Comparison of ENCODE assay signal across 1 cellular context in the genomic region with DNA sequence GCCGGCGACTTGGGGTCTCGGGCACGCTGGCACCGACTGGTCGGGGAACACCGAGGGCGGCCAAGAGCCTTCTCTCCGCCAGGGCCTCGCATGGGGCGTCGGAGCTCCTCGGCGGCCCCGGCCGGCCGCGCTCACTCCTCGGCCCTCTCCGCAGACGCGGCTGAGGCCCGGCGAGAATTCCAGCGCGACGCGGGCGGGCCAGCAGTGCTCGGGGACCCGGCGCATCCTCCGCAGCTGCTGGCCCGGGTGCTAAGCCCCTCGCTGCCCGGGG.
A peak's percentile ranks its signal among the peaks of the same experiment; 100 is the strongest.
TF ChIP-seq lines count a peak whose summit lies in the region.

No MANE protein-coding gene starts in this region.

TF ChIP-seq in K562, 482 proteins besides CTCF, POLR2A, EP300 and RAD21:
- TF ChIP-seq RBBP5 (IDR thresholded peaks at IDR 0.05; ENCODE audit: borderline replicate concordance, insufficient read depth, low read length, poor library complexity, severe bottlenecking) (peak; percentile 36), TAF7 (tag; IDR thresholded peaks at IDR 0.05) (no peak), HNRNPL (IDR thresholded peaks at IDR 0.05; ENCODE audit: low read depth, low read length) (0 out of 2 replicates have a peak, but pooled peaks have one; percentile 14), RBM14 (IDR thresholded peaks at IDR 0.05; ENCODE audit: borderline replicate concordance, insufficient read depth, low read depth, low read length) (0 out of 2 replicates have a peak, but pooled peaks have one; percentile 21)
